ENCODE assay signal across 20 cellular contexts in the genomic region with DNA sequence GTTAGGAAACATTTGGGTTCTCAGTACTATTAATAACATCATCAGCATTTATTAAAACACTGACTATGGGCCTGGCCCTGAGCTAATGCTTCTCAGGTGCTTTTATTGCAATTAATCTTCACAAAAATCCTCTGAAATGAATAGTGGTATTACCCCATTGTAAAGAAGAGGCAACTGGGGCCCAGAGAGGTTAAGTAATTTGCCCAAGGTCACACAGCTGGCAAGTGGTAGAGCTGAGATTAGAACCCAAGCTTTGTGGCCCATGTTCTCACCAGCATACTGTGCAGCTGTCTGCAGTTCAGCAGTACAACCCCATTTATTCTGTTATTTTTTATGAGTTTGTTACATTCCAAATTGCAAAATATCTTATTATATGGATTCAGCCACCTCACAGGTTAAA.
A peak's percentile ranks its signal among the peaks of the same experiment; 100 is the strongest.
DNase-seq lines count a peak whose midpoint lies in the region; ATAC-seq, FAIRE-seq and TF ChIP-seq lines count a peak whose summit lies in the region.
"Had no signal": no experiment of that assay in that cellular context is flagged by ENCODE, and none has a peak within 500 bp of the region (broad histone marks: within the 10 kb centered on the region; RNA-seq: fewer than 3 reads in every experiment).

No MANE protein-coding gene starts in this region.

- TF ChIP-seq EP300 in HepG2 (IDR thresholded peaks at IDR 0.05; ENCODE audit: low read depth in 2 of 2, low read length in 2 of 2) (no peak), HepG2 (CRISPR knock-in tag; IDR thresholded peaks at IDR 0.05; ENCODE audit: borderline replicate concordance) (no peak)

- peak overlapping the region; percentile 39 to 89 (median 84) for H3K27ac ChIP-seq in body of pancreas
- no peak overlapping the region for H3K27ac ChIP-seq in HepG2 (ENCODE audit: extremely low read length, insufficient read depth, low read length)
- H3K27ac ChIP-seq: KMS-11, RWPE1 had no signal

- H4K20me1 ChIP-seq in HepG2 (ENCODE audit: insufficient read depth, low read length), result no peaks in the 10 kb centered on the region

- intact Hi-C loops in Caco-2 (cut with micrococcal nuclease; ENCODE audit: unreplicated experiment) (loop anchor here (5.0 kb wide), 1 partner anchor 39 kb away; no protein-coding TSS in a partner anchor), body of pancreas (cut with DNase I) (no loop called here), HepG2 (cut with micrococcal nuclease; ENCODE audit: unreplicated experiment) (no loop called here)

- H3K4me2 ChIP-seq in HepG2 (ENCODE audit: low read depth, low read length), result no peak overlapping the region
- H3K4me2 ChIP-seq: KMS-11 had no signal

- peaks cover 24% of the 10 kb centered on the region for H3K36me3 Mint-ChIP-seq in Caco-2 (ENCODE audit: insufficient read depth, unreplicated experiment)
- H3K36me3 Mint-ChIP-seq: CD4-positive, alpha-beta memory T cell had no signal

- H3K79me2 ChIP-seq in HepG2 (ENCODE audit: insufficient read depth, low read length), result no peaks in the 10 kb centered on the region

- H2AFZ ChIP-seq in HepG2 (ENCODE audit: low read length), result no peak overlapping the region

- no peaks in the 10 kb centered on the region for H3K27me3 Mint-ChIP-seq in Caco-2 (ENCODE audit: insufficient read depth, unreplicated experiment)

- peak overlapping the region; percentile 64 for H3K27ac Mint-ChIP-seq in Caco-2 (ENCODE audit: unreplicated experiment)
- H3K27ac Mint-ChIP-seq: CD4-positive, alpha-beta memory T cell had no signal

- no peaks in the 10 kb centered on the region for H3K36me3 ChIP-seq in Caco-2 (ENCODE audit: control insufficient read depth, insufficient read depth, low read length)
- H3K36me3 ChIP-seq in body of pancreas (replicated peaks in 1 of 2; ENCODE audit: insufficient read depth in 1 of 2, low read depth in 2 of 2), result no peaks in the 10 kb centered on the region
- peaks cover 9 to 17% of the 10 kb centered on the region in 2 experiments; a peak in 4 of 5 replicates for H3K36me3 ChIP-seq in HepG2 (replicated peaks in 1 of 2; ENCODE audit: control insufficient read depth in 1 of 2, insufficient read depth in 2 of 2, low read length in 2 of 2)

- H3K4me1 ChIP-seq in Caco-2, result peaks cover 54% of the 10 kb centered on the region
- peaks cover 44% of the 10 kb centered on the region for H3K4me1 ChIP-seq in body of pancreas
- H3K4me1 ChIP-seq in HepG2 (ENCODE audit: insufficient read depth, low read length), result peaks cover 26% of the 10 kb centered on the region

- CTCF ChIA-PET in Caco-2 (lab: Charles Lee), result interaction anchor here (0.5 to 1.2 kb wide), 2 partner anchors 15 to 17 kb away, joined by 3 to 5 read pairs; no protein-coding TSS in a partner anchor
- CTCF ChIA-PET in HepG2 (lab: Yijun Ruan, JAX; ENCODE audit: low intra/inter-chr PET ratio, low total read pairs), result no interaction called here

- BruUV-seq in Caco-2 (replicated peaks; lab: Mats Ljungman, UMichigan) (no TSS peak), HepG2 (replicated peaks; lab: Mats Ljungman, UMichigan) (no TSS peak)

- H3K4me3 ChIP-seq in Caco-2 (ENCODE audit: low read depth, low read length) (no peak overlapping the region), body of pancreas (no peak overlapping the region), HepG2 (replicated peaks in 1 of 3; ENCODE audit: insufficient read depth in 1 of 3, low read depth in 2 of 3, low read length in 3 of 3) (no peak overlapping the region)

- FAIRE-seq in HepG2 (lab: Jason Lieb, UNC), result no peak
- FAIRE-seq: G401.6, GM12892, GM18507 had no signal

- in situ Hi-C loops in HepG2 (cut with HindIII; ENCODE audit: extremely low pct_ligation_motif_present, low pct_unique_long_range_greater_than_20kb), result no loop called here

- H3K9ac ChIP-seq in HepG2 (ENCODE audit: insufficient read depth, low read depth, low read length), result no peak overlapping the region; the same call in 1 of the 2 replicates
- H3K9ac ChIP-seq: KMS-11 had no signal

- no peak overlapping the region for H3K4me3 Mint-ChIP-seq in Caco-2 (ENCODE audit: unreplicated experiment)

- no peak for ATAC-seq in body of pancreas
- ATAC-seq in HepG2, result no peak
- ATAC-seq in GM19463 (IDR thresholded peaks at IDR 0.05; ENCODE audit: unreplicated experiment), result no peak
- ATAC-seq: SK-N-SH treated with all-trans-retinoic acid at 6 μM for 48 hours had no signal

- H3K9me3 ChIP-seq in Caco-2 (no peaks in the 10 kb centered on the region), body of pancreas (no peaks in the 10 kb centered on the region), HepG2 (ENCODE audit: low read length) (no peaks in the 10 kb centered on the region)

- TF ChIP-seq POLR2A in body of pancreas (IDR thresholded peaks at IDR 0.05), result no peak
- TF ChIP-seq POLR2A in HepG2 (IDR thresholded peaks at IDR 0.05; ENCODE audit: insufficient read depth in 1 of 2, low read depth in 2 of 2, low read length in 2 of 2), result no peak

- TF ChIP-seq CTCF in Caco-2 (IDR thresholded peaks at IDR 0.05; ENCODE audit: insufficient read depth in 1 of 2, low read depth in 1 of 2, low read length in 1 of 2, severe bottlenecking in 1 of 2, unreplicated experiment in 1 of 2) (no peak), body of pancreas (IDR thresholded peaks at IDR 0.05) (no peak), HepG2 (CRISPR knock-in tag; IDR thresholded peaks at IDR 0.05) (no peak)

- peaks cover 33% of the 10 kb centered on the region for H3K4me1 Mint-ChIP-seq in Caco-2 (ENCODE audit: low read depth, unreplicated experiment)
- H3K4me1 Mint-ChIP-seq: CD4-positive, alpha-beta memory T cell had no signal

- TF ChIP-seq RAD21 in HepG2 (CRISPR knock-in tag; IDR thresholded peaks at IDR 0.05), result no peak

- H3K27me3 ChIP-seq in Caco-2 (replicated peaks; ENCODE audit: control insufficient read depth, insufficient read depth, low read length), result no peaks in the 10 kb centered on the region
- H3K27me3 ChIP-seq in body of pancreas, result no peaks in the 10 kb centered on the region
- H3K27me3 ChIP-seq in HepG2 (ENCODE audit: control insufficient read depth in 1 of 2, insufficient read depth in 2 of 2, low read length in 2 of 2), result no peaks in the 10 kb centered on the region

- DNase-seq in Caco-2 (no peak), body of pancreas (peak in 1 of 4 donors; percentile 9), HepG2 (ENCODE audit: low spot score) (no peak)
- no peak for DNase-seq in stimulated activated CD4-positive, alpha-beta T cell treated with anti-CD3 and anti-CD28 coated beads, Interleukin-4, amount 100 ng/mL, for 4 hours
- no peak for DNase-seq in activated naive CD4-positive, alpha-beta T cell (lab: John Stamatoyannopoulos, UW)
- DNase-seq in activated T-cell treated with anti-CD3 and anti-CD28 coated beads, Interleukin-2, amount 50 U/mL, for 48 hours, result no peak
- DNase-seq: CD4-positive, alpha-beta memory T cell; NCI-H1092 treated with DMSO at 0.1 percent for 48 hours; NCI-H2029; NCI-H226; NCI-H748 treated with DMSO at 0.1 percent for 48 hours; NK-92 treated with Interleukin-12 subunit alpha and Interleukin-12 subunit beta, amount 100 ng/mL, for 24 hours; SIG-M5 had no signal

- H3K9me3 Mint-ChIP-seq in Caco-2 (ENCODE audit: unreplicated experiment), result no peaks in the 10 kb centered on the region
- H3K9me3 Mint-ChIP-seq: CD4-positive, alpha-beta memory T cell had no signal

- POLR2A ChIA-PET in Caco-2 (lab: Charles Lee), result interaction anchor here (0.5 to 1.1 kb wide), 2 partner anchors 27 to 40 kb away, joined by 3 to 10 read pairs; no protein-coding TSS in a partner anchor
- POLR2A ChIA-PET in HepG2 (lab: Yijun Ruan, JAX), result interaction anchor here (1.0 to 2.1 kb wide), 3 partner anchors 21 to 34 kb away, joined by 3 to 6 read pairs (median 3); no protein-coding TSS in a partner anchor

TF ChIP-seq in HepG2, 621 proteins besides CTCF, POLR2A, EP300 and RAD21 (continues in another document):
- TF ChIP-seq ZNF510 (CRISPR knock-in tag; IDR thresholded peaks at IDR 0.05; ENCODE audit: low read depth) (no peak), KDM2A (CRISPR knock-in tag; IDR thresholded peaks at IDR 0.05; ENCODE audit: borderline replicate concordance, low read depth) (0 out of 2 replicates have a peak, but pooled peaks have one; percentile 13), GABPA (IDR thresholded peaks at IDR 0.05; ENCODE audit: low read depth, low read length) (no peak), GABPA (CRISPR knock-in tag; IDR thresholded peaks at IDR 0.05; ENCODE audit: low read depth) (no peak), EZH2 (conservative IDR thresholded peaks at IDR 0.05; ENCODE audit: low read depth, low read length) (no peak), U2AF2 (IDR thresholded peaks at IDR 0.05; ENCODE audit: low read depth, low read length) (no peak), ZNF3 (CRISPR knock-in tag; IDR thresholded peaks at IDR 0.05) (0 out of 2 replicates have a peak, but pooled peaks have one; percentile 35)
- TF ChIP-seq, protein P1, sequence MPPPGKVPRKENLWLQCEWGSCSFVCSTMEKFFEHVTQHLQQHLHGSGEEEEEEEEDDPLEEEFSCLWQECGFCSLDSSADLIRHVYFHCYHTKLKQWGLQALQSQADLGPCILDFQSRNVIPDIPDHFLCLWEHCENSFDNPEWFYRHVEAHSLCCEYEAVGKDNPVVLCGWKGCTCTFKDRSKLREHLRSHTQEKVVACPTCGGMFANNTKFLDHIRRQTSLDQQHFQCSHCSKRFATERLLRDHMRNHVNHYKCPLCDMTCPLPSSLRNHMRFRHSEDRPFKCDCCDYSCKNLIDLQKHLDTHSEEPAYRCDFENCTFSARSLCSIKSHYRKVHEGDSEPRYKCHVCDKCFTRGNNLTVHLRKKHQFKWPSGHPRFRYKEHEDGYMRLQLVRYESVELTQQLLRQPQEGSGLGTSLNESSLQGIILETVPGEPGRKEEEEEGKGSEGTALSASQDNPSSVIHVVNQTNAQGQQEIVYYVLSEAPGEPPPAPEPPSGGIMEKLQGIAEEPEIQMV (CRISPR knock-in tag; IDR thresholded peaks at IDR 0.05; ENCODE audit: low read depth), result no peak
- TF ChIP-seq, protein P2, sequence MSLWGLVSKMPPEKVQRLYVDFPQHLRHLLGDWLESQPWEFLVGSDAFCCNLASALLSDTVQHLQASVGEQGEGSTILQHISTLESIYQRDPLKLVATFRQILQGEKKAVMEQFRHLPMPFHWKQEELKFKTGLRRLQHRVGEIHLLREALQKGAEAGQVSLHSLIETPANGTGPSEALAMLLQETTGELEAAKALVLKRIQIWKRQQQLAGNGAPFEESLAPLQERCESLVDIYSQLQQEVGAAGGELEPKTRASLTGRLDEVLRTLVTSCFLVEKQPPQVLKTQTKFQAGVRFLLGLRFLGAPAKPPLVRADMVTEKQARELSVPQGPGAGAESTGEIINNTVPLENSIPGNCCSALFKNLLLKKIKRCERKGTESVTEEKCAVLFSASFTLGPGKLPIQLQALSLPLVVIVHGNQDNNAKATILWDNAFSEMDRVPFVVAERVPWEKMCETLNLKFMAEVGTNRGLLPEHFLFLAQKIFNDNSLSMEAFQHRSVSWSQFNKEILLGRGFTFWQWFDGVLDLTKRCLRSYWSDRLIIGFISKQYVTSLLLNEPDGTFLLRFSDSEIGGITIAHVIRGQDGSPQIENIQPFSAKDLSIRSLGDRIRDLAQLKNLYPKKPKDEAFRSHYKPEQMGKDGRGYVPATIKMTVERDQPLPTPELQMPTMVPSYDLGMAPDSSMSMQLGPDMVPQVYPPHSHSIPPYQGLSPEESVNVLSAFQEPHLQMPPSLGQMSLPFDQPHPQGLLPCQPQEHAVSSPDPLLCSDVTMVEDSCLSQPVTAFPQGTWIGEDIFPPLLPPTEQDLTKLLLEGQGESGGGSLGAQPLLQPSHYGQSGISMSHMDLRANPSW (CRISPR knock-in tag; IDR thresholded peaks at IDR 0.05; ENCODE audit: borderline replicate concordance), result no peak
